Comparison of ENCODE assay signal across 8 cellular contexts in the genomic region with DNA sequence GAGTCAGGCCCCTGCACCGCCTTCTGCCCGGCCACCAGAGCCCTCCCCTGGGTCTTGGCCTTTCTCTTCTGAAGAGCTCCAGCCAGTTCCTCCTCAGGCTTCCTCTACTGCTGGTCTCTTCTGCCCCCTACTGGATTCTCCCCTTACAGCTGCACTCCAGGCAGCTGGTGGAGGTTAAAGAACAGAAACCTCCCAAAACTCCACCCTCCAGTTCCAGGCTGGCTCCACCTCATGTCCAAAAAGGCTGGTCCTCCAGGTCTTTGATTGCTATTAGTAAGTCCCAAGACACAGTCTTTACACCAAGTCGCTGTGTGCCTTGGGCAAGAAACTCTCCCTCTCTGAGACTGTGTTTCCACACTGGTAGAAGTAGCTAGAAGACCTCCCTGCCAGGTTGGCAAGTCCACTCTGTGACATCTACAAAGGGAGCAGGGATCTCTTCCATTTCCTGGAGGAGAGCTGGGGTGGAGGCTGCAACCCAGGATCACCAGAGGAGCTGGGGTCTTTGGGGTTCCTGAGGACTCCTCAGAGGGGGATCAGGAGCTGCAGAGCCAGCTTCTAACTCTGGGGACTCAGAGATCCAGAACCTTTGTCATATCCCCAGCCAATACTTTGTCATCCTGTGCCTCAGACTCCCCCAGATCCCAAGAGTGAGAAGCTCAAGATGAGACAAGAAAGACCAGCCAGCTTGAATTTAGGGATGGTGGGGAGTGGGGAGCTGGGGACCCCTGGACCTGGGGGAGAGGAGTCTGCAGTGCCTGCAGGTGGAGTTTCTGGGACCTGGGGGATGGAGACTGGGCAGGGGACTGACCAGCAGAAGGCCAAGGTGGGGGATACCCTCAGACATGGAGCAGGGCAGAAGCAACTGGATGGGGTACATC. TPM values are rescaled to one million over a fixed set of nuclear protein-coding genes. Genes with fewer than 3 reads are reported as not detected.
DNase-seq lines count a peak whose midpoint lies in the region; ATAC-seq and TF ChIP-seq lines count a peak whose summit lies in the region.

No MANE protein-coding gene starts in this region.

- H3K27me3 ChIP-seq in ascending aorta (no peaks in the 10 kb centered on the region), hepatocyte (no peaks in the 10 kb centered on the region)

- H3K36me3 Mint-ChIP-seq in T-helper 17 cell (ENCODE audit: low read depth): no peaks in the 10 kb centered on the region

- H3K4me1 Mint-ChIP-seq in T-helper 17 cell: peaks cover 2% of the 10 kb centered on the region

- DNase-seq in AG08396 (ENCODE audit: low spot score) (peak; percentile 80), NB4 (ENCODE audit: low read depth) (peak; percentile 85), T-helper 17 cell (peak in 2 of 3 donors; percentile 37 to 61), ascending aorta (ENCODE audit: low spot score in 2 of 2) (no peak), hepatocyte (ENCODE audit: low spot score) (peak; percentile 82)
- peak; percentile 74 for DNase-seq in stimulated activated CD4-positive, alpha-beta T cell treated with anti-CD3 and anti-CD28 coated beads, Interleukin-15, amount 100 ng/mL, for 24 hours

- H3K36me3 ChIP-seq in ascending aorta (no peaks in the 10 kb centered on the region), hepatocyte (replicated peaks; ENCODE audit: insufficient read depth, low read depth) (no peaks in the 10 kb centered on the region)

- H3K27ac ChIP-seq in ascending aorta (no peak overlapping the region), hepatocyte (no peak overlapping the region)

- H3K4me1 ChIP-seq in ascending aorta (no peaks in the 10 kb centered on the region), hepatocyte (ENCODE audit: insufficient read depth) (no peaks in the 10 kb centered on the region)

- intact Hi-C loops in ascending aorta (cut with DNase I): no loop called here

- no peak overlapping the region for H3K4me3 Mint-ChIP-seq in T-helper 17 cell

- no peaks in the 10 kb centered on the region for H3K79me2 ChIP-seq in hepatocyte

- H3K4me3 ChIP-seq in NB4 (ENCODE audit: low read depth, low read length): no peak overlapping the region
- H3K4me3 ChIP-seq in ascending aorta: no peak overlapping the region
- no peak overlapping the region for H3K4me3 ChIP-seq in hepatocyte

- peak; percentile 88 for TF ChIP-seq CTCF in NB4 (IDR thresholded peaks at IDR 0.05; ENCODE audit: low read depth, low read length)
- TF ChIP-seq CTCF in ascending aorta (IDR thresholded peaks at IDR 0.05): peak in 2 of 3 experiments; percentile 31 to 39
- TF ChIP-seq CTCF in hepatocyte (IDR thresholded peaks at IDR 0.05; ENCODE audit: poor library complexity): peak; percentile 68

- H3K9me3 ChIP-seq in T-helper 17 cell (ENCODE audit: control insufficient read depth, low read length, poor library complexity, severe bottlenecking): no peaks in the 10 kb centered on the region
- no peaks in the 10 kb centered on the region for H3K9me3 ChIP-seq in ascending aorta
- no peaks in the 10 kb centered on the region for H3K9me3 ChIP-seq in hepatocyte (ENCODE audit: low read depth)

- no peak overlapping the region for H2AFZ ChIP-seq in hepatocyte

- H3K9me2 ChIP-seq in hepatocyte (replicated peaks; ENCODE audit: insufficient read depth): no peaks in the 10 kb centered on the region

- ATAC-seq in GM18909 (IDR thresholded peaks at IDR 0.05; ENCODE audit: poor library complexity, unreplicated experiment): peak; percentile 44
- peak; percentile 74 for ATAC-seq in T-helper 17 cell
- ATAC-seq in HG02870 (IDR thresholded peaks at IDR 0.05; ENCODE audit: unreplicated experiment): no peak

- 23% methylated on average over 3 of the region's 3 CpGs for WGBS in hepatocyte (ENCODE audit: low lambda C conversion rate, missing lambda C conversion rate)

- no peaks in the 10 kb centered on the region for H4K20me1 ChIP-seq in hepatocyte (ENCODE audit: insufficient read depth, poor library complexity, severe bottlenecking)

- no peak overlapping the region for H3K27ac Mint-ChIP-seq in T-helper 17 cell

- H3K4me2 ChIP-seq in hepatocyte: no peak overlapping the region

- H3K27me3 Mint-ChIP-seq in T-helper 17 cell: peaks cover 22% of the 10 kb centered on the region

- no peak for TF ChIP-seq POLR2A in NB4 (IDR thresholded peaks at IDR 0.05; ENCODE audit: extremely low read depth, insufficient read length)

RNA-seq across cellular contexts. Expression of a gene that starts 3.4 kb away (rescaled TPM):
- total RNA-seq in T-helper 17 cell: 1 to 10 TPM in 1 of 2 donors, not detected in 1; 1.9 TPM
- 2.3 TPM for total RNA-seq in ascending aorta
- not detected in 2 replicates for total RNA-seq in hepatocyte
- polyA plus RNA-seq in hepatocyte: not detected in 2 replicates

Comparison
In these comparisons a context has a peak if more than half of its experiments do, and no peak if none do; other contexts are left out.
1. DNase-seq: peak in AG08396 (single experiment), NB4 (single experiment), T-helper 17 cell (2 of 3), hepatocyte (single experiment) and stimulated activated CD4-positive, alpha-beta T cell treated with anti-CD3 and anti-CD28 coated beads, Interleukin-15, amount 100 ng/mL, for 24 hours (single experiment); none in ascending aorta (0 of 2).
2. CTCF ChIP-seq: peak in every context shown above with its lines; median percentile 88 in NB4; 68 in hepatocyte; 35 in ascending aorta.